In genomic region chr10:91191581-91191919, GRCh38 we compare ENCODE assay signal across 14 cellular contexts. TPM values are rescaled to one million over a fixed set of nuclear protein-coding genes. Genes with fewer than 3 reads are reported as not detected.
DNase-seq lines count a peak whose midpoint lies in the region; ATAC-seq, FAIRE-seq and TF ChIP-seq lines count a peak whose summit lies in the region.
"Had no signal": no experiment of that assay in that cellular context is flagged by ENCODE, and none has a peak within 500 bp of the region (broad histone marks: within the 10 kb centered on the region; RNA-seq: fewer than 3 reads in every experiment).

No MANE protein-coding gene starts in this region.

- H3K9me3 ChIP-seq in adipocyte (ENCODE audit: control insufficient read depth, low read length) (no peaks in the 10 kb centered on the region), mesenchymal stem cell (ENCODE audit: control insufficient read depth, low read length) (no peaks in the 10 kb centered on the region), HepG2 (ENCODE audit: low read length) (no peaks in the 10 kb centered on the region)

- peaks cover 36% of the 10 kb centered on the region for H3K79me2 ChIP-seq in ACC112 (ENCODE audit: control insufficient read depth, insufficient read depth, low read length, unreplicated experiment)
- H3K79me2 ChIP-seq in HepG2 (ENCODE audit: insufficient read depth, low read length) = peaks cover 30% of the 10 kb centered on the region

- peaks cover 72 to 85% (median 78%) of the 10 kb centered on the region in 3 donors for H3K4me1 Mint-ChIP-seq in T-cell

- H3K36me3 Mint-ChIP-seq in T-cell = peaks cover 13% of the 10 kb centered on the region

- no peak for TF ChIP-seq CTCF in HepG2 (CRISPR knock-in tag; IDR thresholded peaks at IDR 0.05)

- intact Hi-C loops in HepG2 (cut with micrococcal nuclease; ENCODE audit: unreplicated experiment) = no loop called here

- CTCF ChIA-PET in HepG2 (lab: Yijun Ruan, JAX; ENCODE audit: low intra/inter-chr PET ratio, low total read pairs) (no interaction called here), T-cell (lab: Charles Lee) (interaction anchor here in 1 of 2 donors (0.5 to 0.6 kb wide), 2 partner anchors 59 to 666 kb away, joined by 3 to 4 read pairs; no protein-coding TSS in a partner anchor)

- H3K23ac ChIP-seq in mesenchymal stem cell (ENCODE audit: low read length in 2 of 2) = no peak overlapping the region

- ATAC-seq in GM19452 (IDR thresholded peaks at IDR 0.05; ENCODE audit: unreplicated experiment) (peak; percentile 31), HepG2 (no peak), HG03354 (IDR thresholded peaks at IDR 0.05; ENCODE audit: poor library complexity, severe bottlenecking, unreplicated experiment) (no peak), T-cell (replicated peaks in 1 of 4) (no peak)

- no peaks in the 10 kb centered on the region for H3K27me3 Mint-ChIP-seq in T-cell
- H3K27me3 Mint-ChIP-seq: dendritic cell treated with granulocyte-macrophage colony-stimulating factor and Interleukin-4, amounts not matched to agents 40 ng/mL and 50 ng/mL, for 4 days had no signal

- H3K27me3 ChIP-seq in ACC112 (ENCODE audit: insufficient read depth, low read length) (no peaks in the 10 kb centered on the region), adipocyte (replicated peaks; ENCODE audit: control insufficient read depth, insufficient read depth, low read length) (no peaks in the 10 kb centered on the region), mesenchymal stem cell (ENCODE audit: control insufficient read depth in 1 of 2, insufficient read depth in 1 of 2, low read length in 2 of 2) (no peaks in the 10 kb centered on the region), HepG2 (ENCODE audit: control insufficient read depth in 1 of 2, insufficient read depth in 2 of 2, low read length in 2 of 2) (no peaks in the 10 kb centered on the region)

- H3K4ac ChIP-seq in mesenchymal stem cell (ENCODE audit: low read depth in 1 of 2, low read length in 2 of 2) = no peak overlapping the region

- in situ Hi-C loops in HepG2 (cut with HindIII; ENCODE audit: extremely low pct_ligation_motif_present, low pct_unique_long_range_greater_than_20kb) = no loop called here

- no peak overlapping the region for H3K18ac ChIP-seq in mesenchymal stem cell (ENCODE audit: low read depth in 1 of 2, low read length in 2 of 2)

- H3K27ac Mint-ChIP-seq in T-cell = peak overlapping the region in 1 of 2 donors; percentile 3
- H3K27ac Mint-ChIP-seq: dendritic cell treated with granulocyte-macrophage colony-stimulating factor and Interleukin-4, amounts not matched to agents 40 ng/mL and 50 ng/mL, for 4 days had no signal

- no peak overlapping the region for H4K91ac ChIP-seq in mesenchymal stem cell (ENCODE audit: low read length)

- H3K36me3 ChIP-seq in ACC112 (ENCODE audit: insufficient read depth, low read length) (no peaks in the 10 kb centered on the region), adipocyte (ENCODE audit: control insufficient read depth, insufficient read depth, low read length, severe bottlenecking) (no peaks in the 10 kb centered on the region), mesenchymal stem cell (ENCODE audit: control insufficient read depth in 1 of 2, insufficient read depth in 2 of 2, low read depth in 1 of 2, low read length in 2 of 2) (no peaks in the 10 kb centered on the region), HepG2 (replicated peaks in 1 of 2; ENCODE audit: control insufficient read depth in 1 of 2, insufficient read depth in 2 of 2, low read length in 2 of 2) (peaks cover 0 to 1% of the 10 kb centered on the region in 2 experiments; a peak in 1 of 5 replicates)

- no peak overlapping the region for H2BK120ac ChIP-seq in mesenchymal stem cell (ENCODE audit: low read depth, low read length)

- POLR2A ChIA-PET in HepG2 (lab: Yijun Ruan, JAX) = no interaction called here
- POLR2A ChIA-PET in T-cell (lab: Charles Lee) = no interaction called here

- H2BK15ac ChIP-seq in mesenchymal stem cell (ENCODE audit: low read depth, poor library complexity, severe bottlenecking) = no peak overlapping the region

- no peak overlapping the region for H2BK12ac ChIP-seq in mesenchymal stem cell (ENCODE audit: low read length in 2 of 2)

- H3K27ac ChIP-seq in ACC112 (ENCODE audit: low read depth, low read length) = peak overlapping the region; percentile 89
- H3K27ac ChIP-seq in mesenchymal stem cell (ENCODE audit: low read length, poor library complexity, severe bottlenecking) = no peak overlapping the region
- H3K27ac ChIP-seq in HepG2 (ENCODE audit: extremely low read length, insufficient read depth, low read length) = no peak overlapping the region

- H3K9me3 Mint-ChIP-seq in T-cell = peaks cover 0 to 5% (median 2%) of the 10 kb centered on the region in 3 donors
- H3K9me3 Mint-ChIP-seq: dendritic cell treated with granulocyte-macrophage colony-stimulating factor and Interleukin-4, amounts not matched to agents 40 ng/mL and 50 ng/mL, for 4 days; stimulated activated effector memory CD8-positive, alpha-beta T cell treated with anti-CD3 and anti-CD28 coated beads, Interleukin-12 subunit alpha, Interleukin-12 subunit beta, amount 100 ng/mL, for 72 hours had no signal

- H3K14ac ChIP-seq in mesenchymal stem cell (ENCODE audit: low read length in 2 of 2) = no peak overlapping the region

- H3K4me3 ChIP-seq in ACC112 (ENCODE audit: low read depth, low read length) = peak overlapping the region; percentile 0; the same call in 1 of the 2 replicates
- peak overlapping the region; percentile 8 for H3K4me3 ChIP-seq in adipocyte (ENCODE audit: low read length)
- H3K4me3 ChIP-seq in mesenchymal stem cell (ENCODE audit: insufficient read depth in 1 of 2, low read depth in 1 of 2, low read length in 2 of 2) = no peak overlapping the region
- no peak overlapping the region for H3K4me3 ChIP-seq in HepG2 (replicated peaks in 1 of 3; ENCODE audit: insufficient read depth in 1 of 3, low read depth in 2 of 3, low read length in 3 of 3)

- TF ChIP-seq POLR2A in HepG2 (IDR thresholded peaks at IDR 0.05; ENCODE audit: insufficient read depth in 1 of 2, low read depth in 2 of 2, low read length in 2 of 2) = no peak

- TF ChIP-seq EP300 in HepG2 (IDR thresholded peaks at IDR 0.05; ENCODE audit: low read depth in 2 of 2, low read length in 2 of 2) (no peak), HepG2 (CRISPR knock-in tag; IDR thresholded peaks at IDR 0.05; ENCODE audit: borderline replicate concordance) (no peak)

- FAIRE-seq in HepG2 (lab: Jason Lieb, UNC) = no peak
- FAIRE-seq: keratinocyte had no signal

- no peak overlapping the region for H4K8ac ChIP-seq in mesenchymal stem cell (ENCODE audit: low read length)

- peaks cover 6% of the 10 kb centered on the region for H3K79me1 ChIP-seq in mesenchymal stem cell (replicated peaks; ENCODE audit: low read length, poor library complexity, severe bottlenecking)

- DNase-seq in adipocyte (ENCODE audit: low read depth) (no peak), mesenchymal stem cell (no peak), HepG2 (ENCODE audit: low spot score) (no peak), T-cell (no peak)
- DNase-seq in stimulated activated CD4-positive, alpha-beta T cell treated with anti-CD3 and anti-CD28 coated beads, Interleukin-12 subunit alpha, Interleukin-12 subunit beta, amount 100 ng/mL, for 4 hours = no peak
- DNase-seq: activated CD4-positive, alpha-beta T cell treated with anti-CD3 and anti-CD28 coated beads, Interleukin-2, amount 50 U/mL, for 48 hours; NCI-H187 treated with DMSO at 0.1 percent for 48 hours; NCI-H510A treated with DMSO at 0.1 percent for 48 hours had no signal

- no peaks in the 10 kb centered on the region for H4K20me1 ChIP-seq in HepG2 (ENCODE audit: insufficient read depth, low read length)

- H3K4me2 ChIP-seq in mesenchymal stem cell (ENCODE audit: low read length, poor library complexity, severe bottlenecking) = no peak overlapping the region
- H3K4me2 ChIP-seq in HepG2 (ENCODE audit: low read depth, low read length) = no peak overlapping the region

- no peak overlapping the region for H2AFZ ChIP-seq in ACC112 (ENCODE audit: low read length, unreplicated experiment)
- no peak overlapping the region for H2AFZ ChIP-seq in mesenchymal stem cell (ENCODE audit: low read depth, low read length)
- no peak overlapping the region for H2AFZ ChIP-seq in HepG2 (ENCODE audit: low read length)

- no peak overlapping the region for H3K9ac ChIP-seq in adipocyte (ENCODE audit: low read length)
- H3K9ac ChIP-seq in mesenchymal stem cell (ENCODE audit: low read length) = peak overlapping the region; percentile 5
- no peak overlapping the region for H3K9ac ChIP-seq in HepG2 (ENCODE audit: insufficient read depth, low read depth, low read length)

- no peak overlapping the region for H2AK5ac ChIP-seq in mesenchymal stem cell (ENCODE audit: low read length, severe bottlenecking)

- no peak overlapping the region for H3K4me3 Mint-ChIP-seq in T-cell
- H3K4me3 Mint-ChIP-seq: dendritic cell treated with granulocyte-macrophage colony-stimulating factor and Interleukin-4, amounts not matched to agents 40 ng/mL and 50 ng/mL, for 4 days; stimulated activated effector memory CD8-positive, alpha-beta T cell treated with anti-CD3 and anti-CD28 coated beads, Interleukin-12 subunit alpha, Interleukin-12 subunit beta, amount 100 ng/mL, for 72 hours had no signal

- H3K4me1 ChIP-seq in ACC112 (ENCODE audit: control insufficient read depth, insufficient read depth, low read length, unreplicated experiment) (peaks cover 34% of the 10 kb centered on the region), adipocyte (ENCODE audit: control insufficient read depth, insufficient read depth, low read length) (peaks cover 31% of the 10 kb centered on the region), mesenchymal stem cell (ENCODE audit: control insufficient read depth, insufficient read depth, low read depth, low read length) (no peaks in the 10 kb centered on the region), HepG2 (ENCODE audit: insufficient read depth, low read length) (no peaks in the 10 kb centered on the region)

- no TSS peak for BruUV-seq in HepG2 (replicated peaks; lab: Mats Ljungman, UMichigan)

- TF ChIP-seq RAD21 in HepG2 (CRISPR knock-in tag; IDR thresholded peaks at IDR 0.05) = no peak

- H2BK5ac ChIP-seq in mesenchymal stem cell (ENCODE audit: low read depth, low read length, poor library complexity, severe bottlenecking) = no peak overlapping the region

RNA-seq across cellular contexts. Expression of gene PCGF5, which starts 28.9 kb away (rescaled TPM):
- polyA plus RNA-seq in mesenchymal stem cell (2013, experiment 1 of 2) = 33.6 TPM
- 33.7 TPM for polyA plus RNA-seq in mesenchymal stem cell (2013, experiment 2 of 2)
- total RNA-seq in HepG2 (2016; rRNA removed; fragmentation: Illumina TruSeq; extraction: Trizol) = 61.3 and 74.8 TPM in 2 replicates
- total RNA-seq in HepG2 (2016; cell fraction: cytosol; rRNA removed; fragmentation: Illumina TruSeq; extraction: Trizol; ENCODE audit: low read depth) = 88.0 and 95.6 TPM in 2 replicates
- 58.9 and 64.6 TPM in 2 replicates for total RNA-seq in HepG2 (2016; cell fraction: insoluble cytoplasmic fraction; rRNA removed; fragmentation: Illumina TruSeq; extraction: Trizol)
- 128 and 129 TPM in 2 replicates for total RNA-seq in HepG2 (2016; cell fraction: membrane; rRNA removed; fragmentation: Illumina TruSeq; extraction: Trizol)
- 59.7 and 63.0 TPM in 2 replicates for total RNA-seq in HepG2 (2016; cell fraction: nucleus; rRNA removed; fragmentation: Illumina TruSeq; extraction: Trizol)
- 98.8 and 138 TPM in 2 replicates for polyA plus RNA-seq in HepG2 (2011; rRNA removed)
- 83.2 and 123 TPM in 2 replicates for polyA plus RNA-seq in HepG2 (2011; cell fraction: cytosol; rRNA removed)
- 41.6 and 47.7 TPM in 2 replicates for polyA plus RNA-seq in HepG2 (2011; cell fraction: nucleus; rRNA removed)
- polyA plus RNA-seq in HepG2 (2012) = 90.8 and 126 TPM in 2 replicates
- 395 and 447 TPM in 2 replicates for polyA plus RNA-seq in HepG2 (2016; cell fraction: cytosol; fragmentation: Illumina TruSeq; extraction: Trizol; ENCODE audit: low read depth)
- 136 and 158 TPM in 2 replicates for polyA plus RNA-seq in HepG2 (2016; cell fraction: insoluble cytoplasmic fraction; fragmentation: Illumina TruSeq; extraction: Trizol; ENCODE audit: low read depth)
- 409 and 421 TPM in 2 replicates for polyA plus RNA-seq in HepG2 (2016; cell fraction: membrane; fragmentation: Illumina TruSeq; extraction: Trizol; ENCODE audit: low read depth)
- polyA plus RNA-seq in HepG2 (2016; cell fraction: nucleus; fragmentation: Illumina TruSeq; extraction: Trizol; ENCODE audit: insufficient read depth, low read depth) = 99.0 and 111 TPM in 2 replicates
- 25.3 and 38.9 TPM in 2 replicates for polyA minus RNA-seq in HepG2 (2011; rRNA and poly(A)+ RNA removed; ENCODE audit: low replicate concordance)
- 45.0 and 50.5 TPM in 2 replicates for polyA minus RNA-seq in HepG2 (2011; cell fraction: cytosol; rRNA and poly(A)+ RNA removed)
- polyA minus RNA-seq in HepG2 (2011; cell fraction: nucleus; rRNA and poly(A)+ RNA removed) = 114 and 122 TPM in 2 replicates
- 10 to 100 TPM; 48.9 to 73.1 (median 59.4) TPM for total RNA-seq in T-cell

Comparison
In these comparisons a context has a peak if more than half of its experiments do, and no peak if none do; other contexts are left out.
1. H3K4me3 ChIP-seq: peak in ACC112 (single experiment) and adipocyte (single experiment); none in mesenchymal stem cell (0 of 2) and HepG2 (0 of 3).